Comparison of ENCODE assay signal across 9 cellular contexts in genomic region chr5:32710859-32711692, GRCh38. TPM values are rescaled to one million over a fixed set of nuclear protein-coding genes. Genes with fewer than 3 reads are reported as not detected.
DNase-seq lines count a peak whose midpoint lies in the region; ATAC-seq, FAIRE-seq and TF ChIP-seq lines count a peak whose summit lies in the region.
"Had no signal": no experiment of that assay in that cellular context is flagged by ENCODE, and none has a peak within 500 bp of the region (broad histone marks: within the 10 kb centered on the region; RNA-seq: fewer than 3 reads in every experiment).

Gene NPR3, plus strand, starts transcription at chr5:32711321. Its CDS starts 456 bp downstream, at chr5:32711777.

- WGBS in SK-N-SH (ENCODE audit: low lambda C conversion rate), result 4% methylated on average over 43 of the region's 44 CpGs

- no peaks in the 10 kb centered on the region for H3K9me3 ChIP-seq in SK-N-SH

- H2AFZ ChIP-seq in SK-N-SH (ENCODE audit: low read depth), result peak within 1 kb of the TSS; percentile 76

- peaks cover 54% of the 10 kb centered on the region for H3K79me2 ChIP-seq in SK-N-SH (ENCODE audit: insufficient read depth)

- H4K20me1 ChIP-seq in SK-N-SH (ENCODE audit: insufficient read depth), result no peaks in the 10 kb centered on the region

- peak within 1 kb of the TSS; percentile 91 for H3K9ac ChIP-seq in SK-N-SH

- POLR2A ChIA-PET in SK-N-SH (lab: Yijun Ruan, JAX), result no interaction called here

- peak within 1 kb of the TSS; percentile 65 to 77 for H3K4me3 ChIP-seq in SK-N-SH (ENCODE audit: low read depth in 2 of 2, low read length in 1 of 2)

- FAIRE-seq in D721Med (lab: Jason Lieb, UNC), result no peak
- no peak for FAIRE-seq in H54 (lab: Jason Lieb, UNC)

- no peaks in the 10 kb centered on the region for H3K27me3 ChIP-seq in SK-N-SH (ENCODE audit: insufficient read depth)

- in situ Hi-C loops in GM13977 (cut with MboI; ENCODE audit: low pct_unique_long_range_greater_than_20kb, low sequenced_read_pairs, unreplicated experiment), result loop anchor here (25.0 kb wide), 1 partner anchor 701 kb away; no protein-coding TSS in a partner anchor

- peaks cover 42% of the 10 kb centered on the region for H3F3A ChIP-seq in SK-N-SH (replicated peaks; ENCODE audit: insufficient read depth)

- H3K27ac ChIP-seq in SK-N-SH (ENCODE audit: low read depth in 2 of 2, low read length in 1 of 2), result peak within 1 kb of the TSS; percentile 58 to 95

- peak; percentile 29 for DNase-seq in GM13977 (ENCODE audit: low spot score)
- DNase-seq in SK-N-SH, result peak; percentile 27
- peak; percentile 33 to 57 for DNase-seq in erythroblast (lab: John Stamatoyannopoulos, UW)
- DNase-seq in myocyte (ENCODE audit: low read depth), result peak; percentile 10
- no peak for DNase-seq in D721Med (ENCODE audit: insufficient read length, low spot score)
- no peak for DNase-seq in foreskin melanocyte
- no peak for DNase-seq in H54 (ENCODE audit: insufficient read length, low spot score)

- TF ChIP-seq RAD21 in SK-N-SH (IDR thresholded peaks at IDR 0.05; ENCODE audit: low read length), result no peak

- H3K4me2 ChIP-seq in SK-N-SH, result peak within 1 kb of the TSS; percentile 82

- TF ChIP-seq POLR2A in erythroblast (IDR thresholded peaks at IDR 0.05; ENCODE audit: low read length), result no peak
- no peak for TF ChIP-seq POLR2A in H54 (IDR thresholded peaks at IDR 0.05; ENCODE audit: low read depth, low read length)

- CTCF ChIA-PET in SK-N-SH (lab: Yijun Ruan, JAX), result interaction anchor here (0.6 to 1.0 kb wide), 3 partner anchors 29 to 711 kb away, joined by 3 read pairs; no protein-coding TSS in a partner anchor

- H3K36me3 ChIP-seq in SK-N-SH (replicated peaks in 1 of 2; ENCODE audit: control insufficient read depth in 1 of 2, insufficient read depth in 2 of 2, low read length in 1 of 2), result peaks cover 0 to 6% of the 10 kb centered on the region in 2 experiments

- TF ChIP-seq CTCF in GM13977 (IDR thresholded peaks at IDR 0.05; ENCODE audit: extremely low read depth, insufficient read depth, missing control alignments) (no peak), SK-N-SH (IDR thresholded peaks at IDR 0.05) (no peak), D721Med (IDR thresholded peaks at IDR 0.05; ENCODE audit: insufficient read depth, missing control alignments) (no peak)

- peaks cover 6 to 12% of the 10 kb centered on the region in 2 experiments; a peak in 1 of 4 replicates for H3K4me1 ChIP-seq in SK-N-SH (ENCODE audit: control insufficient read depth in 1 of 2, insufficient read depth in 2 of 2, low read depth in 1 of 2, low read length in 1 of 2)

- ATAC-seq in HG03520 (IDR thresholded peaks at IDR 0.05; ENCODE audit: unreplicated experiment), result no peak

- H3K9me2 ChIP-seq in SK-N-SH, result no peaks in the 10 kb centered on the region

- no peak for TF ChIP-seq EP300 in SK-N-SH (IDR thresholded peaks at IDR 0.05; ENCODE audit: borderline replicate concordance in 1 of 2, low read depth in 1 of 2, low read length in 1 of 2)

TF ChIP-seq in SK-N-SH, 30 proteins besides CTCF, POLR2A, EP300 and RAD21:
- TF ChIP-seq NFIC (IDR thresholded peaks at IDR 0.05; ENCODE audit: borderline replicate concordance) (0 out of 2 replicates have a peak, but pooled peaks have one; percentile 19), MAX (IDR thresholded peaks at IDR 0.05; ENCODE audit: low read depth) (peak; percentile 88; the same call in 1 of the 2 replicates), TEAD4 (IDR thresholded peaks at IDR 0.05; ENCODE audit: borderline replicate concordance, insufficient read depth) (0 out of 2 replicates have a peak, but pooled peaks have one; percentile 20), GABPA (IDR thresholded peaks at IDR 0.05; ENCODE audit: low read depth) (no peak), POLR2AphosphoS5 (IDR thresholded peaks at IDR 0.05; ENCODE audit: low read depth, low read length) (peak; percentile 72; the same call in 1 of the 2 replicates)

RNA-seq across cellular contexts. Expression of gene NPR3, which starts in this region (rescaled TPM):
- polyA plus RNA-seq in SK-N-SH (2012; rRNA removed), result 35.8 and 49.7 TPM in 2 replicates
- 34.1 and 48.3 TPM in 2 replicates for polyA plus RNA-seq in SK-N-SH (2012; cell fraction: cytosol; rRNA removed)
- 28.9 and 53.2 TPM in 2 replicates for polyA plus RNA-seq in SK-N-SH (2012; cell fraction: nucleus; rRNA removed)
- total RNA-seq in myocyte, result 1.0 and 1.1 TPM in 2 replicates
- 23.1 TPM for polyA plus RNA-seq in myocyte (2012)
- total RNA-seq: T-helper 2 cell treated with Interferon-gamma antibody and Interleukin-4, amounts not matched to agents 100 ng/mL and 5 ng/mL, for 36 hours had no signal

Comparison
In these comparisons a context has a peak if more than half of its experiments do, and no peak if none do; other contexts are left out.
1. DNase-seq: peak in GM13977 (single experiment), SK-N-SH (single experiment), erythroblast (2 of 2) and myocyte (single experiment); none in D721Med (single experiment), foreskin melanocyte (single experiment) and H54 (single experiment).